11 cellular contexts compared by ENCODE assay signal in the genomic region with DNA sequence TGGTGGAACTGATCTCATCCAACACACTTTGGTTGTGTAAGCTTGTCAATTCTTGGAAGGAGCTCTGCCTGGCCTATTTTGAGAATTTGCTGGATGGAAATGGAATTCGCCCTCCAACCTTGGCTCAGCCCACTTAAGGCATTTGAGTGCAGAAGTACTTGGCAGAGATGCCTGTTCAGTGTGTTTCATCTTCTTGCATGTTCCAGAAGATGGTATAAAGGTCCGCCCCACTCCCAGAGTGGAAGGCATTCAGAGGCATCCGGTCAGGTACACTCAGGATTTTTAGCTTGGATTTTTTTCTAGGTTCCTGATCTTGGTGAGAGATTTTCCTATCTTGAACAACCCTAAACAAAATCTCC.
DNase-seq lines count a peak whose midpoint lies in the region; FAIRE-seq and TF ChIP-seq lines count a peak whose summit lies in the region.
"Had no signal": no experiment of that assay in that cellular context is flagged by ENCODE, and none has a peak within 500 bp of the region (broad histone marks: within the 10 kb centered on the region; RNA-seq: fewer than 3 reads in every experiment).

No MANE protein-coding gene starts in this region.

- H4K20me1 ChIP-seq in Karpas-422 (ENCODE audit: insufficient read depth, low read depth, low read length): no peaks in the 10 kb centered on the region

- DNase-seq in HL-60 (ENCODE audit: low read depth in 1 of 2, low spot score in 1 of 2) (no peak), kidney (no peak), NCI-H446 treated with DMSO at 0.1 percent for 48 hours (lab: John Stamatoyannopoulos, UW) (no peak), GM19238 (ENCODE audit: insufficient read length, low spot score) (no peak), Karpas-422 (no peak), NCI-H2171 (lab: John Stamatoyannopoulos, UW) (no peak)
- DNase-seq: KG1; NCI-H510A treated with DMSO at 0.1 percent for 48 hours; stimulated activated naive CD8-positive, alpha-beta T cell treated with anti-CD3 and anti-CD28 coated beads, Interleukin-15, amount 100 ng/mL, for 72 hours had no signal

- no peaks in the 10 kb centered on the region for H3K9me2 ChIP-seq in Karpas-422 (replicated peaks; ENCODE audit: insufficient read depth, low read length)

- H3K4me3 ChIP-seq in HL-60 (replicated peaks; ENCODE audit: insufficient read depth, low read length): no peak overlapping the region
- H3K4me3 ChIP-seq in kidney (ENCODE audit: low read length in 2 of 2): no peak overlapping the region
- H3K4me3 ChIP-seq in subcutaneous abdominal adipose tissue (ENCODE audit: low read depth in 1 of 5, low read length in 5 of 5): no peak overlapping the region
- H3K4me3 ChIP-seq in Karpas-422 (ENCODE audit: low read length): no peak overlapping the region

- intact Hi-C loops in kidney (cut with DNase I): no loop called here

- H2AFZ ChIP-seq in Karpas-422 (ENCODE audit: low read length): no peak overlapping the region

- H3K4me2 ChIP-seq in Karpas-422 (ENCODE audit: low read depth, low read length, poor library complexity, severe bottlenecking): no peak overlapping the region

- no peak overlapping the region for H3K9ac ChIP-seq in kidney (ENCODE audit: low read length in 2 of 2)
- H3K9ac ChIP-seq in subcutaneous abdominal adipose tissue (ENCODE audit: low read length in 5 of 5): no peak overlapping the region
- no peak overlapping the region for H3K9ac ChIP-seq in Karpas-422 (ENCODE audit: low read length)

- peaks cover 14 to 21% of the 10 kb centered on the region in 2 donors for H3K4me1 ChIP-seq in kidney (ENCODE audit: control insufficient read depth in 1 of 2, insufficient read depth in 1 of 2, low read depth in 1 of 2, low read length in 2 of 2)
- peaks cover 7 to 46% (median 37%) of the 10 kb centered on the region in 5 donors for H3K4me1 ChIP-seq in subcutaneous abdominal adipose tissue (ENCODE audit: control insufficient read depth in 5 of 5, insufficient read depth in 5 of 5, low read length in 5 of 5)
- H3K4me1 ChIP-seq in Karpas-422 (ENCODE audit: low read length): no peaks in the 10 kb centered on the region

- peak overlapping the region; percentile 81 for H3K27ac ChIP-seq in HL-60 (replicated peaks)
- H3K27ac ChIP-seq in cingulate gyrus (ENCODE audit: low read depth, low read length): peak overlapping the region; percentile 76
- H3K27ac ChIP-seq in kidney (ENCODE audit: low read depth in 2 of 2, low read length in 2 of 2): peak overlapping the region; percentile 71 to 79
- peak overlapping the region; percentile 69 for H3K27ac ChIP-seq in subcutaneous abdominal adipose tissue (ENCODE audit: low read depth, low read length)
- H3K27ac ChIP-seq in Karpas-422 (ENCODE audit: low read length): no peak overlapping the region

- H3K36me3 ChIP-seq in kidney (ENCODE audit: control insufficient read depth in 1 of 2, insufficient read depth in 2 of 2, low read length in 2 of 2) (no peaks in the 10 kb centered on the region), subcutaneous abdominal adipose tissue (ENCODE audit: control insufficient read depth in 5 of 5, insufficient read depth in 5 of 5, low read length in 5 of 5) (no peaks in the 10 kb centered on the region), Karpas-422 (ENCODE audit: insufficient read depth, low read length) (no peaks in the 10 kb centered on the region)

- no peaks in the 10 kb centered on the region for H3K79me2 ChIP-seq in Karpas-422 (ENCODE audit: low read length)

- no peak for TF ChIP-seq CTCF in HL-60 (IDR thresholded peaks at IDR 0.05; ENCODE audit: insufficient read depth, low read length)
- no peak for TF ChIP-seq CTCF in kidney (IDR thresholded peaks at IDR 0.05; ENCODE audit: borderline replicate concordance, extremely low read depth, insufficient read depth)

- FAIRE-seq in kidney (lab: Jason Lieb, UNC): no peak

- H3K9me3 ChIP-seq in kidney (ENCODE audit: control insufficient read depth in 1 of 2, low read length in 2 of 2): no peaks in the 10 kb centered on the region
- H3K9me3 ChIP-seq in subcutaneous abdominal adipose tissue (ENCODE audit: control insufficient read depth in 5 of 5, low read length in 5 of 5): no peaks in the 10 kb centered on the region
- no peaks in the 10 kb centered on the region for H3K9me3 ChIP-seq in Karpas-422 (ENCODE audit: low read length)

- H3K27me3 ChIP-seq in HL-60 (ENCODE audit: insufficient read depth, poor library complexity, severe bottlenecking) (no peaks in the 10 kb centered on the region), subcutaneous abdominal adipose tissue (ENCODE audit: control insufficient read depth in 5 of 5, insufficient read depth in 4 of 5, low read length in 5 of 5) (no peaks in the 10 kb centered on the region), Karpas-422 (ENCODE audit: low read length) (no peaks in the 10 kb centered on the region)
